In the genomic region with DNA sequence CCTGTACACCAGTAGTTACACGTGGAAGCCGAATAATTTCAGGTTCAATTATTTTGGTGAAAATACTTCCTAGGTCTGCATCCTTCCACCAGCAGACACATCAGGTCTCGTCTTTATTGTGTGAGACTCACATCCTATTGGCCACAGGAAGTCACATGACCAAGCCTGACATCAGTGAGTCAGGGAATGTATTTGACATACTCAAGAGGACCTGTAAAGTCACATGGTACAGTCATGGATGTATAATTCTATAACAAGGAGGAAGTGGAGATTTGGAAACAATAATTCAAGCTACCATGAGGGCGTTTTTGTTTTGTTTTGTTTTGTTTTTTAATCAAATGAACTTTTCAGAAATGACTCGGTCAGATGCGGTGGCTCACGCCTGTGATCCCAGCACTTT, we compare ENCODE assay signal across 2 cellular contexts.
TF ChIP-seq lines count a peak whose summit lies in the region.

No MANE protein-coding gene starts in this region.

TF ChIP-seq in HepG2, 621 proteins besides CTCF, POLR2A, EP300 and RAD21:
- TF ChIP-seq, protein P1, sequence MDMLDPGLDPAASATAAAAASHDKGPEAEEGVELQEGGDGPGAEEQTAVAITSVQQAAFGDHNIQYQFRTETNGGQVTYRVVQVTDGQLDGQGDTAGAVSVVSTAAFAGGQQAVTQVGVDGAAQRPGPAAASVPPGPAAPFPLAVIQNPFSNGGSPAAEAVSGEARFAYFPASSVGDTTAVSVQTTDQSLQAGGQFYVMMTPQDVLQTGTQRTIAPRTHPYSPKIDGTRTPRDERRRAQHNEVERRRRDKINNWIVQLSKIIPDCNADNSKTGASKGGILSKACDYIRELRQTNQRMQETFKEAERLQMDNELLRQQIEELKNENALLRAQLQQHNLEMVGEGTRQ (IDR thresholded peaks at IDR 0.05; ENCODE audit: low read depth, low read length), result peak; percentile 27; the same call in 1 of the 2 replicates
- TF ChIP-seq, protein P1 (CRISPR knock-in tag; IDR thresholded peaks at IDR 0.05; ENCODE audit: borderline replicate concordance), result no peak
- TF ChIP-seq ZNF619 (CRISPR knock-in tag; IDR thresholded peaks at IDR 0.05) (no peak), ZNF530 (CRISPR knock-in tag; IDR thresholded peaks at IDR 0.05; ENCODE audit: low read depth) (no peak), ZNF556 (CRISPR knock-in tag; IDR thresholded peaks at IDR 0.05; ENCODE audit: borderline replicate concordance) (no peak)
TF ChIP-seq in HepG2: peak in this region for 1.

TF ChIP-seq in endothelial cell of umbilical vein, 7 proteins besides CTCF, POLR2A, EP300 and RAD21:
- TF ChIP-seq MYC (IDR thresholded peaks at IDR 0.05; ENCODE audit: low read depth, low read length), result no peak
- TF ChIP-seq FOS (IDR thresholded peaks at IDR 0.05; ENCODE audit: borderline replicate concordance, insufficient read depth, low read length), result no peak
- no peak for TF ChIP-seq GATA2 (IDR thresholded peaks at IDR 0.05; ENCODE audit: insufficient read depth, insufficient read length, low read depth, low read length)
- TF ChIP-seq POLR2AphosphoS5 (IDR thresholded peaks at IDR 0.05; ENCODE audit: insufficient read depth, low read depth, low read length), result no peak
